ENCODE assay signal across 1 cellular context in the genomic region with DNA sequence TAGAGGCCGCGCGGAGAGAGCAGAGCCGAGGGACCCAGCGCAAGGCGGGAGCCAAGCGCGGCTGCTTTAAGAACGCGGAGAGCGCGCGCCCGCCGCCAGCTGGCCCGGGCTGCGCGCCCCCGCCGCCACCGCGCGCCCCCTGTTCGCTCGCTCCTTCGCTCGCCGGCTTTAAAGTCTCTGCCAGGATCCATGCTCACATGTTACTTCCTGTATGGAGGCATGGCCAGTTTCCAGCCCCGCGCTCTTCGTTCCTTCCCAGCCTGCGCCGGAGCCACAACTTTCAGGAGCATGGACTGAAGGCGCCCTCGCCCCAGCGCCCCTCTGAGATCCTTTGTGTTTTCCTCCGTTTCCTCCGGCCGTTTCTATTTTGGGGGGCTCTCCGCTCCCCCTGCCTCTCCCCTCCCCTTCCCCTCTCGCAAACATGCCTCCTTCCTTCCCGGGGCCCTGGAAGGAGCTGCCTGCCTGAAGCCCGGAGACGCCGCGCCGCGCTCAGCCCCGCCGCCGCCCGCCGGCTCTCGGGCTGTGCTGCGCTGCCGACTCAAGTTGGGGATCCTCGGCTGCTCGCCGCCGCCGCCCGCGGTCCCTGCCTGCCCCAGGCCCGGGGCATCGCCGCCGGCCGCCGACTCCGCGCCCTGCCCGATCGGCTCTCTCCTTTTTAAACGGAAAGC.
TF ChIP-seq lines count a peak whose summit lies in the region.

A gene (plus strand): TSS at position 198 of the 668 bp plus-strand sequence. CDS start 717 bp downstream, outside the sequence.

TF ChIP-seq in HepG2, 621 proteins besides CTCF, POLR2A, EP300 and RAD21 (continued from another document and continues in another):
- TF ChIP-seq, protein P1, sequence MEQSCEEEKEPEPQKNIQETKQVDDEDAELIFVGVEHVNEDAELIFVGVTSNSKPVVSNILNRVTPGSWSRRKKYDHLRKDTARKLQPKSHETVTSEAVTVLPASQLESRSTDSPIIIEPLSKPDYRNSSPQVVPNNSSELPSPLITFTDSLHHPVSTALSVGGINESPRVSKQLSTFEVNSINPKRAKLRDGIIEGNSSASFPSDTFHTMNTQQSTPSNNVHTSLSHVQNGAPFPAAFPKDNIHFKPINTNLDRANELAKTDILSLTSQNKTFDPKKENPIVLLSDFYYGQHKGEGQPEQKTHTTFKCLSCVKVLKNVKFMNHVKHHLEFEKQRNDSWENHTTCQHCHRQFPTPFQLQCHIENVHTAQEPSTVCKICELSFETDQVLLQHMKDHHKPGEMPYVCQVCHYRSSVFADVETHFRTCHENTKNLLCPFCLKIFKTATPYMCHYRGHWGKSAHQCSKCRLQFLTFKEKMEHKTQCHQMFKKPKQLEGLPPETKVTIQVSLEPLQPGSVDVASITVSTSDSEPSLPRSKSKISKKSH (CRISPR knock-in tag; IDR thresholded peaks at IDR 0.05; ENCODE audit: borderline replicate concordance): no peak
- TF ChIP-seq NFKB2 (CRISPR knock-in tag; IDR thresholded peaks at IDR 0.05; ENCODE audit: borderline replicate concordance) (peak; percentile 33; the same call in 1 of the 2 replicates), ADNP (CRISPR knock-in tag; IDR thresholded peaks at IDR 0.05) (no peak), AGO1 (IDR thresholded peaks at IDR 0.05; ENCODE audit: low read depth, low read length, poor library complexity, severe bottlenecking) (no peak), ZNF17 (CRISPR knock-in tag; IDR thresholded peaks at IDR 0.05) (no peak), CENPT (CRISPR knock-in tag; IDR thresholded peaks at IDR 0.05; ENCODE audit: low read depth) (no peak), ZNF776 (CRISPR knock-in tag; IDR thresholded peaks at IDR 0.05) (no peak), ELF1 (CRISPR knock-in tag; IDR thresholded peaks at IDR 0.05) (peak; percentile 76), HDAC1 (CRISPR knock-in tag; IDR thresholded peaks at IDR 0.05) (peak; percentile 3; the same call in 1 of the 2 replicates), ATM (IDR thresholded peaks at IDR 0.05; ENCODE audit: borderline replicate concordance) (no peak), ZMYM3 (CRISPR knock-in tag; IDR thresholded peaks at IDR 0.05) (no peak), THAP11 (CRISPR knock-in tag; IDR thresholded peaks at IDR 0.05) (peak; percentile 19; the same call in 1 of the 2 replicates), PHF5A (CRISPR knock-in tag; IDR thresholded peaks at IDR 0.05; ENCODE audit: low read depth, unreplicated experiment) (no peak), FOXK1 (CRISPR knock-in tag; IDR thresholded peaks at IDR 0.05; ENCODE audit: borderline replicate concordance, low read depth) (peak; percentile 55; the same call in 1 of the 2 replicates), BCL6 (CRISPR knock-in tag; IDR thresholded peaks at IDR 0.05) (no peak), SETDB1 (CRISPR knock-in tag; IDR thresholded peaks at IDR 0.05; ENCODE audit: borderline replicate concordance) (no peak), MATR3 (CRISPR knock-in tag; IDR thresholded peaks at IDR 0.05) (no peak), RAD51 (IDR thresholded peaks at IDR 0.05; ENCODE audit: borderline replicate concordance) (no peak), MXI1 (IDR thresholded peaks at IDR 0.05; ENCODE audit: borderline replicate concordance, low read depth, low read length) (peak; percentile 81; the same call in 1 of the 3 replicates), ZNF468 (CRISPR knock-in tag; IDR thresholded peaks at IDR 0.05) (peak; percentile 55; the same call in 1 of the 2 replicates), RBFOX2 (IDR thresholded peaks at IDR 0.05; ENCODE audit: low read depth, low read length) (peak; percentile 94), STAT5B (CRISPR knock-in tag; IDR thresholded peaks at IDR 0.05) (no peak), GTF3A (CRISPR knock-in tag; conservative IDR thresholded peaks at IDR 0.05) (no peak), ZNF672 (CRISPR knock-in tag; IDR thresholded peaks at IDR 0.05) (no peak), ZNF263 (CRISPR knock-in tag; IDR thresholded peaks at IDR 0.05) (0 out of 2 replicates have a peak, but pooled peaks have one; percentile 39), SAP130 (CRISPR knock-in tag; IDR thresholded peaks at IDR 0.05; ENCODE audit: low read depth) (peak; percentile 83), JUNB (CRISPR knock-in tag; IDR thresholded peaks at IDR 0.05; ENCODE audit: borderline replicate concordance) (no peak), NFIC (IDR thresholded peaks at IDR 0.05; ENCODE audit: low read length) (no peak), PPARG (CRISPR knock-in tag; conservative IDR thresholded peaks at IDR 0.05) (no peak), RNF2 (conservative IDR thresholded peaks at IDR 0.05; ENCODE audit: low read depth) (peak; percentile 50; the same call in 1 of the 2 replicates), HHEX (CRISPR knock-in tag; IDR thresholded peaks at IDR 0.05) (no peak)
- TF ChIP-seq, protein P2, sequence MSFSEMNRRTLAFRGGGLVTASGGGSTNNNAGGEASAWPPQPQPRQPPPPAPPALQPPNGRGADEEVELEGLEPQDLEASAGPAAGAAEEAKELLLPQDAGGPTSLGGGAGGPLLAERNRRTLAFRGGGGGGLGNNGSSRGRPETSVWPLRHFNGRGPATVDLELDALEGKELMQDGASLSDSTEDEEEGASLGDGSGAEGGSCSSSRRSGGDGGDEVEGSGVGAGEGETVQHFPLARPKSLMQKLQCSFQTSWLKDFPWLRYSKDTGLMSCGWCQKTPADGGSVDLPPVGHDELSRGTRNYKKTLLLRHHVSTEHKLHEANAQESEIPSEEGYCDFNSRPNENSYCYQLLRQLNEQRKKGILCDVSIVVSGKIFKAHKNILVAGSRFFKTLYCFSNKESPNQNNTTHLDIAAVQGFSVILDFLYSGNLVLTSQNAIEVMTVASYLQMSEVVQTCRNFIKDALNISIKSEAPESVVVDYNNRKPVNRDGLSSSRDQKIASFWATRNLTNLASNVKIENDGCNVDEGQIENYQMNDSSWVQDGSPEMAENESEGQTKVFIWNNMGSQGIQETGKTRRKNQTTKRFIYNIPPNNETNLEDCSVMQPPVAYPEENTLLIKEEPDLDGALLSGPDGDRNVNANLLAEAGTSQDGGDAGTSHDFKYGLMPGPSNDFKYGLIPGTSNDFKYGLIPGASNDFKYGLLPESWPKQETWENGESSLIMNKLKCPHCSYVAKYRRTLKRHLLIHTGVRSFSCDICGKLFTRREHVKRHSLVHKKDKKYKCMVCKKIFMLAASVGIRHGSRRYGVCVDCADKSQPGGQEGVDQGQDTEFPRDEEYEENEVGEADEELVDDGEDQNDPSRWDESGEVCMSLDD (CRISPR knock-in tag; IDR thresholded peaks at IDR 0.05; ENCODE audit: borderline replicate concordance): 0 out of 2 replicates have a peak, but pooled peaks have one; percentile 21
- TF ChIP-seq, protein P3, sequence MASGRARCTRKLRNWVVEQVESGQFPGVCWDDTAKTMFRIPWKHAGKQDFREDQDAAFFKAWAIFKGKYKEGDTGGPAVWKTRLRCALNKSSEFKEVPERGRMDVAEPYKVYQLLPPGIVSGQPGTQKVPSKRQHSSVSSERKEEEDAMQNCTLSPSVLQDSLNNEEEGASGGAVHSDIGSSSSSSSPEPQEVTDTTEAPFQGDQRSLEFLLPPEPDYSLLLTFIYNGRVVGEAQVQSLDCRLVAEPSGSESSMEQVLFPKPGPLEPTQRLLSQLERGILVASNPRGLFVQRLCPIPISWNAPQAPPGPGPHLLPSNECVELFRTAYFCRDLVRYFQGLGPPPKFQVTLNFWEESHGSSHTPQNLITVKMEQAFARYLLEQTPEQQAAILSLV (CRISPR knock-in tag; IDR thresholded peaks at IDR 0.05; ENCODE audit: borderline replicate concordance): no peak
- TF ChIP-seq, protein P4, sequence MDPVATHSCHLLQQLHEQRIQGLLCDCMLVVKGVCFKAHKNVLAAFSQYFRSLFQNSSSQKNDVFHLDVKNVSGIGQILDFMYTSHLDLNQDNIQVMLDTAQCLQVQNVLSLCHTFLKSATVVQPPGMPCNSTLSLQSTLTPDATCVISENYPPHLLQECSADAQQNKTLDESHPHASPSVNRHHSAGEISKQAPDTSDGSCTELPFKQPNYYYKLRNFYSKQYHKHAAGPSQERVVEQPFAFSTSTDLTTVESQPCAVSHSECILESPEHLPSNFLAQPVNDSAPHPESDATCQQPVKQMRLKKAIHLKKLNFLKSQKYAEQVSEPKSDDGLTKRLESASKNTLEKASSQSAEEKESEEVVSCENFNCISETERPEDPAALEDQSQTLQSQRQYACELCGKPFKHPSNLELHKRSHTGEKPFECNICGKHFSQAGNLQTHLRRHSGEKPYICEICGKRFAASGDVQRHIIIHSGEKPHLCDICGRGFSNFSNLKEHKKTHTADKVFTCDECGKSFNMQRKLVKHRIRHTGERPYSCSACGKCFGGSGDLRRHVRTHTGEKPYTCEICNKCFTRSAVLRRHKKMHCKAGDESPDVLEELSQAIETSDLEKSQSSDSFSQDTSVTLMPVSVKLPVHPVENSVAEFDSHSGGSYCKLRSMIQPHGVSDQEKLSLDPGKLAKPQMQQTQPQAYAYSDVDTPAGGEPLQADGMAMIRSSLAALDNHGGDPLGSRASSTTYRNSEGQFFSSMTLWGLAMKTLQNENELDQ (CRISPR knock-in tag; IDR thresholded peaks at IDR 0.05; ENCODE audit: borderline replicate concordance): no peak
- TF ChIP-seq, protein P5, sequence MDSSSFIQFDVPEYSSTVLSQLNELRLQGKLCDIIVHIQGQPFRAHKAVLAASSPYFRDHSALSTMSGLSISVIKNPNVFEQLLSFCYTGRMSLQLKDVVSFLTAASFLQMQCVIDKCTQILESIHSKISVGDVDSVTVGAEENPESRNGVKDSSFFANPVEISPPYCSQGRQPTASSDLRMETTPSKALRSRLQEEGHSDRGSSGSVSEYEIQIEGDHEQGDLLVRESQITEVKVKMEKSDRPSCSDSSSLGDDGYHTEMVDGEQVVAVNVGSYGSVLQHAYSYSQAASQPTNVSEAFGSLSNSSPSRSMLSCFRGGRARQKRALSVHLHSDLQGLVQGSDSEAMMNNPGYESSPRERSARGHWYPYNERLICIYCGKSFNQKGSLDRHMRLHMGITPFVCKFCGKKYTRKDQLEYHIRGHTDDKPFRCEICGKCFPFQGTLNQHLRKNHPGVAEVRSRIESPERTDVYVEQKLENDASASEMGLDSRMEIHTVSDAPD (CRISPR knock-in tag; IDR thresholded peaks at IDR 0.05): no peak
- TF ChIP-seq, protein P6, sequence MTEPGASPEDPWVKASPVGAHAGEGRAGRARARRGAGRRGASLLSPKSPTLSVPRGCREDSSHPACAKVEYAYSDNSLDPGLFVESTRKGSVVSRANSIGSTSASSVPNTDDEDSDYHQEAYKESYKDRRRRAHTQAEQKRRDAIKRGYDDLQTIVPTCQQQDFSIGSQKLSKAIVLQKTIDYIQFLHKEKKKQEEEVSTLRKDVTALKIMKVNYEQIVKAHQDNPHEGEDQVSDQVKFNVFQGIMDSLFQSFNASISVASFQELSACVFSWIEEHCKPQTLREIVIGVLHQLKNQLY (CRISPR knock-in tag; IDR thresholded peaks at IDR 0.05): no peak
- TF ChIP-seq, protein P7, sequence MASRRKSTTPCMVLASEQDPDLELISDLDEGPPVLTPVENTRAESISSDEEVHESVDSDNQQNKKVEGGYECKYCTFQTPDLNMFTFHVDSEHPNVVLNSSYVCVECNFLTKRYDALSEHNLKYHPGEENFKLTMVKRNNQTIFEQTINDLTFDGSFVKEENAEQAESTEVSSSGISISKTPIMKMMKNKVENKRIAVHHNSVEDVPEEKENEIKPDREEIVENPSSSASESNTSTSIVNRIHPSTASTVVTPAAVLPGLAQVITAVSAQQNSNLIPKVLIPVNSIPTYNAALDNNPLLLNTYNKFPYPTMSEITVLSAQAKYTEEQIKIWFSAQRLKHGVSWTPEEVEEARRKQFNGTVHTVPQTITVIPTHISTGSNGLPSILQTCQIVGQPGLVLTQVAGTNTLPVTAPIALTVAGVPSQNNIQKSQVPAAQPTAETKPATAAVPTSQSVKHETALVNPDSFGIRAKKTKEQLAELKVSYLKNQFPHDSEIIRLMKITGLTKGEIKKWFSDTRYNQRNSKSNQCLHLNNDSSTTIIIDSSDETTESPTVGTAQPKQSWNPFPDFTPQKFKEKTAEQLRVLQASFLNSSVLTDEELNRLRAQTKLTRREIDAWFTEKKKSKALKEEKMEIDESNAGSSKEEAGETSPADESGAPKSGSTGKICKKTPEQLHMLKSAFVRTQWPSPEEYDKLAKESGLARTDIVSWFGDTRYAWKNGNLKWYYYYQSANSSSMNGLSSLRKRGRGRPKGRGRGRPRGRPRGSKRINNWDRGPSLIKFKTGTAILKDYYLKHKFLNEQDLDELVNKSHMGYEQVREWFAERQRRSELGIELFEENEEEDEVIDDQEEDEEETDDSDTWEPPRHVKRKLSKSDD (CRISPR knock-in tag; IDR thresholded peaks at IDR 0.05; ENCODE audit: low read depth): no peak
- TF ChIP-seq, protein P8, sequence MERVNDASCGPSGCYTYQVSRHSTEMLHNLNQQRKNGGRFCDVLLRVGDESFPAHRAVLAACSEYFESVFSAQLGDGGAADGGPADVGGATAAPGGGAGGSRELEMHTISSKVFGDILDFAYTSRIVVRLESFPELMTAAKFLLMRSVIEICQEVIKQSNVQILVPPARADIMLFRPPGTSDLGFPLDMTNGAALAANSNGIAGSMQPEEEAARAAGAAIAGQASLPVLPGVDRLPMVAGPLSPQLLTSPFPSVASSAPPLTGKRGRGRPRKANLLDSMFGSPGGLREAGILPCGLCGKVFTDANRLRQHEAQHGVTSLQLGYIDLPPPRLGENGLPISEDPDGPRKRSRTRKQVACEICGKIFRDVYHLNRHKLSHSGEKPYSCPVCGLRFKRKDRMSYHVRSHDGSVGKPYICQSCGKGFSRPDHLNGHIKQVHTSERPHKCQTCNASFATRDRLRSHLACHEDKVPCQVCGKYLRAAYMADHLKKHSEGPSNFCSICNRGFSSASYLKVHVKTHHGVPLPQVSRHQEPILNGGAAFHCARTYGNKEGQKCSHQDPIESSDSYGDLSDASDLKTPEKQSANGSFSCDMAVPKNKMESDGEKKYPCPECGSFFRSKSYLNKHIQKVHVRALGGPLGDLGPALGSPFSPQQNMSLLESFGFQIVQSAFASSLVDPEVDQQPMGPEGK (CRISPR knock-in tag; IDR thresholded peaks at IDR 0.05): 0 out of 2 replicates have a peak, but pooled peaks have one; percentile 29
- TF ChIP-seq, protein P9, sequence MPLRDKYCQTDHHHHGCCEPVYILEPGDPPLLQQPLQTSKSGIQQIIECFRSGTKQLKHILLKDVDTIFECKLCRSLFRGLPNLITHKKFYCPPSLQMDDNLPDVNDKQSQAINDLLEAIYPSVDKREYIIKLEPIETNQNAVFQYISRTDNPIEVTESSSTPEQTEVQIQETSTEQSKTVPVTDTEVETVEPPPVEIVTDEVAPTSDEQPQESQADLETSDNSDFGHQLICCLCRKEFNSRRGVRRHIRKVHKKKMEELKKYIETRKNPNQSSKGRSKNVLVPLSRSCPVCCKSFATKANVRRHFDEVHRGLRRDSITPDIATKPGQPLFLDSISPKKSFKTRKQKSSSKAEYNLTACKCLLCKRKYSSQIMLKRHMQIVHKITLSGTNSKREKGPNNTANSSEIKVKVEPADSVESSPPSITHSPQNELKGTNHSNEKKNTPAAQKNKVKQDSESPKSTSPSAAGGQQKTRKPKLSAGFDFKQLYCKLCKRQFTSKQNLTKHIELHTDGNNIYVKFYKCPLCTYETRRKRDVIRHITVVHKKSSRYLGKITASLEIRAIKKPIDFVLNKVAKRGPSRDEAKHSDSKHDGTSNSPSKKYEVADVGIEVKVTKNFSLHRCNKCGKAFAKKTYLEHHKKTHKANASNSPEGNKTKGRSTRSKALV (CRISPR knock-in tag; IDR thresholded peaks at IDR 0.05): peak; percentile 56; the same call in 1 of the 2 replicates
- TF ChIP-seq, protein P10, sequence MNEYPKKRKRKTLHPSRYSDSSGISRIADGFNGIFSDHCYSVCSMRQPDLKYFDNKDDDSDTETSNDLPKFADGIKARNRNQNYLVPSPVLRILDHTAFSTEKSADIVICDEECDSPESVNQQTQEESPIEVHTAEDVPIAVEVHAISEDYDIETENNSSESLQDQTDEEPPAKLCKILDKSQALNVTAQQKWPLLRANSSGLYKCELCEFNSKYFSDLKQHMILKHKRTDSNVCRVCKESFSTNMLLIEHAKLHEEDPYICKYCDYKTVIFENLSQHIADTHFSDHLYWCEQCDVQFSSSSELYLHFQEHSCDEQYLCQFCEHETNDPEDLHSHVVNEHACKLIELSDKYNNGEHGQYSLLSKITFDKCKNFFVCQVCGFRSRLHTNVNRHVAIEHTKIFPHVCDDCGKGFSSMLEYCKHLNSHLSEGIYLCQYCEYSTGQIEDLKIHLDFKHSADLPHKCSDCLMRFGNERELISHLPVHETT (CRISPR knock-in tag; conservative IDR thresholded peaks at IDR 0.05): peak; percentile 80
